9 cellular contexts compared by ENCODE assay signal in the genomic region with DNA sequence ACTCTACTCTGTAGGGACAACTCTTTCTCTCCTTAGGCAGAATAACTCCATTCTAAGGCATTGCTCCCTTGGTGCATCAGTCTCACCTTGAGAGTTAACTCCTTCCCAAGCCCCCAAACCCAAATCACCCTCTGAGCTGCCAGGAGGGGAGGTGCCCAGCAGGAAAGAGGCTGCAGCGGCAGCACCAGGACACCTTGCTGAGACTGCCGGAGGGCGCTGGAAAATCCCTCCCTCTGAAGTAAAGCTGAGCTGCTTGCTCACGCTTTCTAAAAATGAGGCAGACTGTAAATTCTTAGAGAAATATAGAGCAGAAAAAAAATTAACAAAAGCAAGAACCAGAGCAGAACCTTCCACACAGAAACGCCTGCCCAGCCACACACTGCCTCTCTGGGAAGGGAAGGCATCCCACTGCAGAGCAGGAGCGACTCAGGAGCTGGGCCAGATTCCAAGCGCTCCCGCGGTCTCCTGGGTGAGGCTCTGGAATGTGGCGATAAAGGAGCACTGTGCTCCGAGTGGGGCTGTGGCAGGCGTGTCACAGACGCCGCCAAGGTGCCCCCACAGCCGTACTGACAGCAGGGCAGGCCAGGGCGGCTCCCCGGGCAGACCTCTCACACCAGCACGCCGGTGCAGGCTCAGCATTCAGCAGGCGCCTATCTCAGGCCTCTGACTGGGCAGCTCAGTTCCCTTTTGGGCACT.
DNase-seq lines count a peak whose midpoint lies in the region; ATAC-seq and TF ChIP-seq lines count a peak whose summit lies in the region.
"Had no signal": no experiment of that assay in that cellular context is flagged by ENCODE, and none has a peak within 500 bp of the region (broad histone marks: within the 10 kb centered on the region; RNA-seq: fewer than 3 reads in every experiment).

No MANE protein-coding gene starts in this region.

- H3K79me2 ChIP-seq in H9 (ENCODE audit: insufficient read depth, low read length) (no peaks in the 10 kb centered on the region), hepatocyte (peaks cover 46% of the 10 kb centered on the region)

- no peak overlapping the region for H3K9ac ChIP-seq in H9 (ENCODE audit: extremely low read depth, insufficient read length, low read length)

- H3K56ac ChIP-seq in H9 (ENCODE audit: insufficient read length, low read depth, low read length) = no peak overlapping the region

- H2AFZ ChIP-seq in H9 (ENCODE audit: low read length) (no peak overlapping the region), hepatocyte (no peak overlapping the region)

- H4K20me1 ChIP-seq in H9 (ENCODE audit: control insufficient read depth, insufficient read depth, insufficient read length) = no peaks in the 10 kb centered on the region
- H4K20me1 ChIP-seq in hepatocyte (ENCODE audit: insufficient read depth, poor library complexity, severe bottlenecking) = peaks cover 22% of the 10 kb centered on the region

- no CpG with 5 or more reads among the region's 20 CpGs for WGBS in H9 (ENCODE audit: extremely low coverage, insufficient read length, low lambda C conversion rate)
- WGBS in hepatocyte (ENCODE audit: low lambda C conversion rate, missing lambda C conversion rate) = 25% methylated on average over 20 of the region's 20 CpGs

- in situ Hi-C loops in astrocyte of the spinal cord (cut with HindIII; ENCODE audit: low sequenced_read_pairs) = no loop called here

- DNase-seq in H9 (peak; percentile 47), astrocyte of the spinal cord (ENCODE audit: low read depth, low spot score) (peak; percentile 69), hepatocyte (ENCODE audit: low spot score) (peak; percentile 62), retinal pigment epithelial cell (ENCODE audit: low read depth) (peak; percentile 70), SIG-M5 (lab: John Stamatoyannopoulos, UW) (no peak), D341Med (ENCODE audit: low spot score) (no peak)
- DNase-seq: stimulated activated naive B cell treated with anti-CD40 and anti-IgM and Interleukin-4, amounts not matched to agents 10 μg/mL and 1 μg/mL and 100 μg/mL, for 72 hours had no signal

- TF ChIP-seq CTCF in H9 (conservative IDR thresholded peaks at IDR 0.05) = no peak
- TF ChIP-seq CTCF in astrocyte of the spinal cord (IDR thresholded peaks at IDR 0.05; ENCODE audit: low read depth, low read length) = no peak
- TF ChIP-seq CTCF in hepatocyte (IDR thresholded peaks at IDR 0.05; ENCODE audit: poor library complexity) = no peak
- TF ChIP-seq CTCF in retinal pigment epithelial cell (conservative IDR thresholded peaks at IDR 0.05; ENCODE audit: low read depth, low read length) = no peak

- H2AK5ac ChIP-seq in H9 (ENCODE audit: insufficient read length, low read length) = no peak overlapping the region

- peaks cover 23 to 44% of the 10 kb centered on the region in 2 experiments for H3K4me1 Mint-ChIP-seq in H9

- peaks cover 2% of the 10 kb centered on the region; the same call in 1 of the 2 replicates for H3K27me3 Mint-ChIP-seq in H9 (ENCODE audit: low read depth)
- H3K27me3 Mint-ChIP-seq: stimulated activated naive B cell treated with anti-CD40 and anti-IgM and Interleukin-4, amounts not matched to agents 10 μg/mL and 1 μg/mL and 100 μg/mL, for 72 hours had no signal

- H3K4me3 Mint-ChIP-seq in H9 = no peak overlapping the region
- H3K4me3 Mint-ChIP-seq: stimulated activated naive B cell treated with anti-CD40 and anti-IgM and Interleukin-4, amounts not matched to agents 10 μg/mL and 1 μg/mL and 100 μg/mL, for 72 hours had no signal

- H3K9me2 ChIP-seq in hepatocyte (replicated peaks; ENCODE audit: insufficient read depth) = no peaks in the 10 kb centered on the region

- H2BK15ac ChIP-seq in H9 (ENCODE audit: low read depth, low read length) = no peak overlapping the region

- H3K4me1 ChIP-seq in H9 (ENCODE audit: insufficient read depth, low read length) = peaks cover 5% of the 10 kb centered on the region; the same call in 1 of the 2 replicates
- peaks cover 43% of the 10 kb centered on the region for H3K4me1 ChIP-seq in hepatocyte (ENCODE audit: insufficient read depth)

- H3K4me3 ChIP-seq in astrocyte of the spinal cord (ENCODE audit: low read depth, low read length) = no peak overlapping the region
- H3K4me3 ChIP-seq in hepatocyte = no peak overlapping the region
- no peak overlapping the region for H3K4me3 ChIP-seq in retinal pigment epithelial cell (ENCODE audit: low read length)

- H2BK20ac ChIP-seq in H9 (ENCODE audit: low read depth, low read length, poor library complexity, severe bottlenecking) = no peak overlapping the region

- H3K4ac ChIP-seq in H9 (ENCODE audit: low read depth, low read length) = no peak overlapping the region

- H3K9me3 Mint-ChIP-seq in H9 = no peaks in the 10 kb centered on the region
- H3K9me3 Mint-ChIP-seq: stimulated activated naive B cell treated with anti-CD40 and anti-IgM and Interleukin-4, amounts not matched to agents 10 μg/mL and 1 μg/mL and 100 μg/mL, for 72 hours had no signal

- H3K36me3 ChIP-seq in hepatocyte (replicated peaks; ENCODE audit: insufficient read depth, low read depth) = no peaks in the 10 kb centered on the region

- H3K27me3 ChIP-seq in H9 (ENCODE audit: insufficient read depth, low read length) (no peaks in the 10 kb centered on the region), hepatocyte (no peaks in the 10 kb centered on the region)

- H3K9me3 ChIP-seq in H9 (ENCODE audit: control insufficient read depth, low read depth, low read length) (no peaks in the 10 kb centered on the region), hepatocyte (ENCODE audit: low read depth) (no peaks in the 10 kb centered on the region)

- no peak overlapping the region for H3K23ac ChIP-seq in H9 (ENCODE audit: insufficient read length, low read depth, low read length)

- ATAC-seq in GM21423 (IDR thresholded peaks at IDR 0.05; ENCODE audit: unreplicated experiment) (no peak), HG03442 (IDR thresholded peaks at IDR 0.05; ENCODE audit: unreplicated experiment) (no peak)
- ATAC-seq: stimulated activated naive B cell treated with anti-CD40 and anti-IgM and Interleukin-4, amounts not matched to agents 10 μg/mL and 1 μg/mL and 100 μg/mL, for 72 hours had no signal

- H3K79me1 ChIP-seq in H9 (ENCODE audit: insufficient read depth, low read depth, low read length, poor library complexity, severe bottlenecking) = no peaks in the 10 kb centered on the region

- no peak overlapping the region for H2BK5ac ChIP-seq in H9 (ENCODE audit: insufficient read length, low read length)

- H3K27ac ChIP-seq in H9 (ENCODE audit: insufficient read length, low read depth, low read length) (no peak overlapping the region), hepatocyte (peak overlapping the region; percentile 93)

- H3T11ph ChIP-seq in H9 (ENCODE audit: low read length) = no peak overlapping the region

- H3K27ac Mint-ChIP-seq in H9 = peak overlapping the region in 1 of 3 experiments; percentile 37; a peak in 3 of 7 replicates
- H3K27ac Mint-ChIP-seq: stimulated activated naive B cell treated with anti-CD40 and anti-IgM and Interleukin-4, amounts not matched to agents 10 μg/mL and 1 μg/mL and 100 μg/mL, for 72 hours had no signal

- no peak overlapping the region for H3K18ac ChIP-seq in H9 (ENCODE audit: insufficient read length, low read depth, low read length)

- H4K8ac ChIP-seq in H9 (replicated peaks; ENCODE audit: insufficient read length, low read depth, low read length) = no peak overlapping the region

- H2BK12ac ChIP-seq in H9 (ENCODE audit: insufficient read length, low read depth, low read length) = no peak overlapping the region

- no peak overlapping the region for H4K91ac ChIP-seq in H9 (ENCODE audit: insufficient read length, low read depth, low read length)

- H4K5ac ChIP-seq in H9 (ENCODE audit: insufficient read length, low read depth, low read length) = no peak overlapping the region

- H3K36me3 Mint-ChIP-seq in H9 (ENCODE audit: insufficient read depth in 1 of 3, low read depth in 3 of 3) = no peaks in the 10 kb centered on the region

- H3K23me2 ChIP-seq in H9 (ENCODE audit: insufficient read length, low read depth, low read length, poor library complexity, severe bottlenecking) = no peaks in the 10 kb centered on the region

- no peak overlapping the region for H3K4me2 ChIP-seq in H9 (ENCODE audit: insufficient read depth, insufficient read length, low read length)
- peak overlapping the region; percentile 73 for H3K4me2 ChIP-seq in hepatocyte

- H3K14ac ChIP-seq in H9 (ENCODE audit: insufficient read depth, low read length) = no peak overlapping the region

- H2BK120ac ChIP-seq in H9 (ENCODE audit: low read depth, low read length, poor library complexity, severe bottlenecking) = no peak overlapping the region

Comparison
In these comparisons a context has a peak if more than half of its experiments do, and no peak if none do; other contexts are left out.
1. DNase-seq: peak in H9 (single experiment), astrocyte of the spinal cord (single experiment), hepatocyte (single experiment) and retinal pigment epithelial cell (single experiment); none in SIG-M5 (single experiment) and D341Med (single experiment).